ENCODE assay signal across 30 cellular contexts in the genomic region with DNA sequence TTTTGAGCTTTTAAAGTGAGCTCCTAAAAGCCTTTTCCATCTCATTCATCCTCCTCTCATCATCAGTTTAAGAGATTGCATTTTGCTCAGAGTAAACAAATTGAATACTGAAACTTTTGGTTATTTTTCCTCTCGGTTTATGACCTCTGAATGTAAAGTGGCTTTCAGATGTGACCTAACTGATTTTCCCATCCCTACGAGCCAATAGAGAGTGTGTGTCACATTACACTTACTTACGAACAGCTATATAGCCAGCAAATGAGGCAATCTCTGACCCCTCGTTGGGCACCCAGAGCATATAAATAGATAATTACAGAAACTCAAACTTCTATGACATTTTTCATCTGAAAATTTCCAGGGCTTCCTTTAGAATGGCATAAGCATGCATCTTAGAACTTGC.
"Had no signal": no experiment of that assay in that cellular context is flagged by ENCODE, and none has a peak within 500 bp of the region (broad histone marks: within the 10 kb centered on the region; RNA-seq: fewer than 3 reads in every experiment).

No MANE protein-coding gene starts in this region.

- H3K4me3 ChIP-seq: MG63, Peyer's patch, SJSA1 had no signal

- H3K9ac ChIP-seq: SK-N-SH had no signal

- H3K4me1 ChIP-seq: Peyer's patch, SJSA1 had no signal

- H3K4me3 Mint-ChIP-seq: T-helper 1 cell treated with Interleukin-12 subunit alpha and Interleukin-12 subunit beta and Interleukin-4 antibody, amounts not matched to agents 30 μg/mL and 1 μg/mL, for 36 hours had no signal

- H3K27me3 ChIP-seq: MG63, Peyer's patch, SJSA1 had no signal

- H3K9me3 Mint-ChIP-seq: T-helper 1 cell treated with Interleukin-12 subunit alpha and Interleukin-12 subunit beta and Interleukin-4 antibody, amounts not matched to agents 30 μg/mL and 1 μg/mL, for 36 hours had no signal

- H3K4me2 ChIP-seq: SK-N-SH had no signal

- H3K27ac ChIP-seq: Peyer's patch, SJSA1 had no signal

- H3K36me3 ChIP-seq: MG63, Peyer's patch, SJSA1 had no signal

- DNase-seq: Kasumi-1, KBM-7, MG63, NCI-H1048, NCI-H1105 treated with DMSO at 0.1 percent for 48 hours, NCI-H1436, NCI-H146, NCI-H1694, NCI-H187, NCI-H1930, NCI-H2029 treated with DMSO at 0.1 percent for 48 hours, NCI-H2081 treated with DMSO at 0.1 percent for 48 hours, NCI-H2107, NCI-H2171, NCI-H226, NCI-H446 treated with DMSO at 0.1 percent for 48 hours, NCI-H510A, NCI-H526, NCI-H69, NCI-H82, PC-3, Peyer's patch, Right ventricle myocardium superior, RPMI8226, SHP77 treated with DMSO at 0.1 percent for 48 hours, SK-N-SH, SW 1271, T-helper 1 cell had no signal

- ATAC-seq: PC-3 had no signal

- H3K27ac Mint-ChIP-seq: T-helper 1 cell treated with Interleukin-12 subunit alpha and Interleukin-12 subunit beta and Interleukin-4 antibody, amounts not matched to agents 30 μg/mL and 1 μg/mL, for 36 hours had no signal

- H3K9me3 ChIP-seq: MG63, Peyer's patch, SJSA1, SK-N-SH had no signal
